Comparison of ENCODE assay signal across 1 cellular context in the genomic region with DNA sequence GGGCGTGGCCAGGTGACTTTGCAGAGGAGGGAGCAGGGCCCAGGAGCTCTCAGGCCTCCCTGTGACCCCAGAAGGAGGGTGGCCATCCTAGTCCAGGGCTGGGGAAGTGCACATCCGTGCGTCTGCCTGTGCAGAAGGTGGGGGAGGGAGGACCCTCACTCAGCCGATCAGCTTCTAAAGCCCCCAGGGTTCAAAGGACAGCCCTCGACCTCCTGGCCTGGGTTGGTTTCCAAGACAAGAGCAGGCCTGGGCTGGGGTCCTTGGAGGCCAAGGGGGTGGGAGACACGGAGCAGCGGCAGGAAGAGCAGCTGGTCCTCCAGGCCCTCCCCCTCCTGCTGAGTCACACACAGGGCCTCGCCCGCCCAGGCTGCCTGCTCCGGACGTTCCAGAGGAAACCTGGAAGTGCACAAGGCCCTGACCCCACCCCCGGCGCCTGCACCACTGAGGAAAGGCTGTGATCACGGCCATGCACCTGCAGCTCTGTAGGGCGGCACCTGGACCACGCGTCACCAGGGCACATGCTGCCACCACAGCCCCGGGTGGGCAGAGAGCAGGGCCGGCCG.
TF ChIP-seq lines count a peak whose summit lies in the region.

No MANE protein-coding gene starts in this region.

TF ChIP-seq in SK-N-SH, 30 proteins besides CTCF, POLR2A, EP300 and RAD21 (continued from another document):
- peak; percentile 25; the same call in 1 of the 2 replicates for TF ChIP-seq RXRA (IDR thresholded peaks at IDR 0.05; ENCODE audit: borderline replicate concordance, low read depth)
